9 cellular contexts compared by ENCODE assay signal in genomic region chr1:42784946-42785693, GRCh38. TPM values are rescaled to one million over a fixed set of nuclear protein-coding genes. Genes with fewer than 3 reads are reported as not detected.
DNase-seq lines count a peak whose midpoint lies in the region; ATAC-seq, FAIRE-seq and TF ChIP-seq lines count a peak whose summit lies in the region.
"Had no signal": no experiment of that assay in that cellular context is flagged by ENCODE, and none has a peak within 500 bp of the region (broad histone marks: within the 10 kb centered on the region; RNA-seq: fewer than 3 reads in every experiment).

TSS of gene TMEM269 (plus strand) at chr1:42784991. CDS start at chr1:42789894, 4,903 bp downstream.

- H2BK15ac ChIP-seq in mesenchymal stem cell (ENCODE audit: low read depth, poor library complexity, severe bottlenecking): no peak within 1 kb of the TSS

- no peaks in the 10 kb centered on the region for H3K9me3 ChIP-seq in mesenchymal stem cell (ENCODE audit: control insufficient read depth, low read length)

- ATAC-seq in HG02840 (IDR thresholded peaks at IDR 0.05; ENCODE audit: low FRiP score, unreplicated experiment) (no peak), GM18498 (IDR thresholded peaks at IDR 0.05; ENCODE audit: unreplicated experiment) (no peak)

- no peak for FAIRE-seq in bronchial epithelial cell (lab: Jason Lieb, UNC)

- H3K23ac ChIP-seq in mesenchymal stem cell (ENCODE audit: low read length in 2 of 2): no peak within 1 kb of the TSS

- no peak within 1 kb of the TSS for H2AK5ac ChIP-seq in mesenchymal stem cell (ENCODE audit: low read length, severe bottlenecking)

- H2BK12ac ChIP-seq in mesenchymal stem cell (ENCODE audit: low read length in 2 of 2): no peak within 1 kb of the TSS

- H3K27ac ChIP-seq in mesenchymal stem cell (ENCODE audit: low read length, poor library complexity, severe bottlenecking): no peak within 1 kb of the TSS

- no peak within 1 kb of the TSS for H2BK120ac ChIP-seq in mesenchymal stem cell (ENCODE audit: low read depth, low read length)

- WGBS in mesenchymal stem cell: 68% methylated on average over 49 of the region's 54 CpGs

- H3K9ac ChIP-seq in mesenchymal stem cell (ENCODE audit: low read length): peak within 1 kb of the TSS; percentile 57

- H4K8ac ChIP-seq in mesenchymal stem cell (ENCODE audit: low read length): no peak within 1 kb of the TSS

- DNase-seq in NCI-H748 (lab: John Stamatoyannopoulos, UW; ENCODE audit: unreplicated experiment): peak; percentile 70
- DNase-seq in NCI-H748 treated with DMSO at 0.1 percent for 48 hours (lab: John Stamatoyannopoulos, UW): no peak
- DNase-seq in bronchial epithelial cell (ENCODE audit: low read depth): no peak
- DNase-seq in mesenchymal stem cell: no peak
- DNase-seq in stimulated activated naive CD4-positive, alpha-beta T cell treated with Interleukin-2 at 50 U/mL for 16 hours (lab: John Stamatoyannopoulos, UW): peak; percentile 33
- no peak for DNase-seq in RKO (ENCODE audit: low spot score)

- peak within 1 kb of the TSS; percentile 21 for H3K4me3 ChIP-seq in bronchial epithelial cell (ENCODE audit: low read depth, low read length)
- H3K4me3 ChIP-seq in mesenchymal stem cell (ENCODE audit: insufficient read depth in 1 of 2, low read depth in 1 of 2, low read length in 2 of 2): peak within 1 kb of the TSS in 1 of 2 experiments; percentile 73

- H2AFZ ChIP-seq in mesenchymal stem cell (ENCODE audit: low read depth, low read length): no peak within 1 kb of the TSS

- H3K4ac ChIP-seq in mesenchymal stem cell (ENCODE audit: low read depth in 1 of 2, low read length in 2 of 2): no peak within 1 kb of the TSS

- H2BK5ac ChIP-seq in mesenchymal stem cell (ENCODE audit: low read depth, low read length, poor library complexity, severe bottlenecking): no peak within 1 kb of the TSS

- H3K18ac ChIP-seq in mesenchymal stem cell (ENCODE audit: low read depth in 1 of 2, low read length in 2 of 2): peak within 1 kb of the TSS in 1 of 2 experiments; percentile 52

- H3K4me1 ChIP-seq in mesenchymal stem cell (ENCODE audit: control insufficient read depth, insufficient read depth, low read depth, low read length): no peaks in the 10 kb centered on the region

- H3K79me1 ChIP-seq in mesenchymal stem cell (replicated peaks; ENCODE audit: low read length, poor library complexity, severe bottlenecking): peaks cover 5% of the 10 kb centered on the region

- H3K27me3 ChIP-seq in bronchial epithelial cell (ENCODE audit: control insufficient read depth, insufficient read depth, low read length) (no peaks in the 10 kb centered on the region), mesenchymal stem cell (ENCODE audit: control insufficient read depth in 1 of 2, insufficient read depth in 1 of 2, low read length in 2 of 2) (peaks cover 0 to 6% of the 10 kb centered on the region in 2 experiments)

- TF ChIP-seq CTCF in bronchial epithelial cell (IDR thresholded peaks at IDR 0.05; ENCODE audit: insufficient read depth, low read length, severe bottlenecking): no peak

- no peaks in the 10 kb centered on the region for H3K36me3 ChIP-seq in bronchial epithelial cell (ENCODE audit: control insufficient read depth, insufficient read depth, low read length)
- H3K36me3 ChIP-seq in mesenchymal stem cell (ENCODE audit: control insufficient read depth in 1 of 2, insufficient read depth in 2 of 2, low read depth in 1 of 2, low read length in 2 of 2): peaks cover 24 to 26% of the 10 kb centered on the region in 2 experiments

- peak within 1 kb of the TSS; percentile 21 for H4K91ac ChIP-seq in mesenchymal stem cell (ENCODE audit: low read length)

- H3K4me2 ChIP-seq in mesenchymal stem cell (ENCODE audit: low read length, poor library complexity, severe bottlenecking): no peak within 1 kb of the TSS

- H3K14ac ChIP-seq in mesenchymal stem cell (ENCODE audit: low read length in 2 of 2): peak within 1 kb of the TSS in 1 of 2 experiments; percentile 56

RNA-seq across cellular contexts. Expression of gene TMEM269, which starts in this region (rescaled TPM):
- under 0.01 TPM in 2 replicates for total RNA-seq in bronchial epithelial cell
- polyA plus RNA-seq in mesenchymal stem cell (2013, experiment 1 of 2): 0.04 TPM
- 0.07 TPM for polyA plus RNA-seq in mesenchymal stem cell (2013, experiment 2 of 2)
- total RNA-seq: renal cortical epithelial cell had no signal

Comparison
In these comparisons a context has a peak if more than half of its experiments do, and no peak if none do; other contexts are left out.
1. DNase-seq: peak in NCI-H748 (single experiment) and stimulated activated naive CD4-positive, alpha-beta T cell treated with Interleukin-2 at 50 U/mL for 16 hours (single experiment); none in NCI-H748 treated with DMSO at 0.1 percent for 48 hours (single experiment), bronchial epithelial cell (single experiment), mesenchymal stem cell (single experiment) and RKO (single experiment).